22 cellular contexts compared by ENCODE assay signal in genomic region chr7:22486597-22486996, GRCh38. TPM values are rescaled to one million over a fixed set of nuclear protein-coding genes. Genes with fewer than 3 reads are reported as not detected.
DNase-seq lines count a peak whose midpoint lies in the region; ATAC-seq, FAIRE-seq and TF ChIP-seq lines count a peak whose summit lies in the region.
"Had no signal": no experiment of that assay in that cellular context is flagged by ENCODE, and none has a peak within 500 bp of the region (broad histone marks: within the 10 kb centered on the region; RNA-seq: fewer than 3 reads in every experiment).

No MANE protein-coding gene starts in this region.

- no peak overlapping the region for H3K4me3 ChIP-seq in H1 (ENCODE audit: extremely low read depth in 1 of 4, insufficient read depth in 2 of 4, low read depth in 3 of 4, low read length in 4 of 4)
- no peak overlapping the region for H3K4me3 ChIP-seq in effector memory CD4-positive, alpha-beta T cell (ENCODE audit: insufficient read depth, low read depth, low read length, poor library complexity, severe bottlenecking)
- H3K4me3 ChIP-seq: SJSA1 had no signal

- H4K20me1 ChIP-seq in H1 (replicated peaks in 1 of 2; ENCODE audit: control insufficient read depth in 1 of 2, insufficient read depth in 2 of 2, low read length in 2 of 2), result no peaks in the 10 kb centered on the region

- H3K23me2 ChIP-seq in H1 (ENCODE audit: low read depth, low read length), result no peaks in the 10 kb centered on the region

- CTCF ChIA-PET in H1 (lab: Charles Lee; ENCODE audit: partially characterized antibody), result interaction anchor here (1.2 to 6.5 kb wide), 2 partner anchors 12 to 376 kb away, joined by 3 to 81 read pairs; no protein-coding TSS in a partner anchor

- H3K4me1 Mint-ChIP-seq in neural crest cell, result peaks cover 17% of the 10 kb centered on the region
- H3K4me1 Mint-ChIP-seq in effector memory CD8-positive, alpha-beta T cell (ENCODE audit: low read depth in 2 of 2), result peaks cover 0 to 10% of the 10 kb centered on the region in 2 donors

- no peak overlapping the region for H2AFZ ChIP-seq in H1 (ENCODE audit: low read length)

- H3K4me3 Mint-ChIP-seq in neural crest cell, result no peak overlapping the region
- no peak overlapping the region for H3K4me3 Mint-ChIP-seq in effector memory CD8-positive, alpha-beta T cell
- H3K4me3 Mint-ChIP-seq: B cell; CD8-positive, alpha-beta T cell had no signal

- no peak overlapping the region for H3K27ac ChIP-seq in H1 (ENCODE audit: low read depth, low read length)
- no peak overlapping the region for H3K27ac ChIP-seq in effector memory CD4-positive, alpha-beta T cell (ENCODE audit: insufficient read depth, low read length, poor library complexity, severe bottlenecking)
- H3K27ac ChIP-seq: 22Rv1, SJSA1 had no signal

- H2BK120ac ChIP-seq in H1 (replicated peaks; ENCODE audit: low read depth, low read length), result no peak overlapping the region

- POLR2A ChIA-PET in H1 (lab: Charles Lee; ENCODE audit: partially characterized antibody), result no interaction called here

- FAIRE-seq in H1 (lab: Jason Lieb, UNC), result no peak
- FAIRE-seq: GM12891, GM18507 had no signal

- no peak for TF ChIP-seq POLR2A in H1 (IDR thresholded peaks at IDR 0.05; ENCODE audit: control extremely low read depth in 1 of 2, low read depth in 2 of 2, low read length in 2 of 2)

- H3K36me3 Mint-ChIP-seq in neural crest cell (ENCODE audit: low read depth), result peaks cover 17% of the 10 kb centered on the region
- H3K36me3 Mint-ChIP-seq in effector memory CD8-positive, alpha-beta T cell (ENCODE audit: insufficient read depth), result no peaks in the 10 kb centered on the region
- H3K36me3 Mint-ChIP-seq: CD8-positive, alpha-beta T cell had no signal

- H3K18ac ChIP-seq in H1 (ENCODE audit: extremely low read depth, low read length), result no peak overlapping the region

- TF ChIP-seq CTCF in H1 (IDR thresholded peaks at IDR 0.05; ENCODE audit: control extremely low read depth in 1 of 3, insufficient read depth in 1 of 3, low read depth in 1 of 3, low read length in 3 of 3), result no peak
- TF ChIP-seq CTCF in neural crest cell (conservative IDR thresholded peaks at IDR 0.05), result no peak

- H3K79me2 ChIP-seq in H1 (ENCODE audit: control insufficient read depth in 1 of 2, insufficient read depth in 2 of 2, low read length in 2 of 2), result no peaks in the 10 kb centered on the region

- H2BK20ac ChIP-seq in H1 (ENCODE audit: low read length), result no peak overlapping the region

- H3K23ac ChIP-seq in H1 (ENCODE audit: insufficient read length), result no peak overlapping the region

- H2BK15ac ChIP-seq in H1 (ENCODE audit: low read length), result no peak overlapping the region

- no peak overlapping the region for H2BK12ac ChIP-seq in H1 (ENCODE audit: low read depth, low read length)

- H2BK5ac ChIP-seq in H1 (ENCODE audit: low read depth, low read length), result no peak overlapping the region

- no peaks in the 10 kb centered on the region for H3K27me3 ChIP-seq in H1 (replicated peaks in 1 of 4; ENCODE audit: control insufficient read depth in 3 of 4, extremely low read depth in 1 of 4, insufficient read depth in 3 of 4, low read length in 3 of 4)
- no peaks in the 10 kb centered on the region for H3K27me3 ChIP-seq in effector memory CD4-positive, alpha-beta T cell (replicated peaks; ENCODE audit: control insufficient read depth, insufficient read depth, low read length, poor library complexity, severe bottlenecking)

- no peaks in the 10 kb centered on the region for H3K9me3 ChIP-seq in H1 (ENCODE audit: insufficient read depth in 2 of 2, low read depth in 1 of 2, low read length in 1 of 2)
- no peaks in the 10 kb centered on the region for H3K9me3 ChIP-seq in effector memory CD4-positive, alpha-beta T cell (ENCODE audit: control insufficient read depth, low read length)
- H3K9me3 ChIP-seq: SJSA1 had no signal

- DNase-seq in DMS53 (lab: John Stamatoyannopoulos, UW) (peak; percentile 26), DMS53 treated with DMSO at 0.1 percent for 48 hours (lab: John Stamatoyannopoulos, UW; ENCODE audit: unreplicated experiment) (no peak), EL (peak; percentile 24), H1 (ENCODE audit: low read depth in 1 of 2, low spot score in 2 of 2) (no peak), neural crest cell (ENCODE audit: low read depth, low spot score) (no peak), mucosa of gallbladder (ENCODE audit: low spot score) (no peak)
- no peak for DNase-seq in effector memory CD4-positive, alpha-beta T cell
- no peak for DNase-seq in effector memory CD8-positive, alpha-beta T cell
- DNase-seq: CD8-positive, alpha-beta T cell; DMS79 treated with DMSO at 0.1 percent for 48 hours; GF-D8; GOT3; Kasumi-1; NCI-H1092 treated with DMSO at 0.1 percent for 48 hours; NCI-H1694; NCI-H446 treated with DMSO at 0.1 percent for 48 hours; NCI-H774 had no signal

- H3K4me2 ChIP-seq in H1 (ENCODE audit: insufficient read depth in 1 of 2, low read depth in 2 of 2, low read length in 2 of 2), result no peak overlapping the region

- no peak overlapping the region for H4K91ac ChIP-seq in H1 (replicated peaks; ENCODE audit: insufficient read length, low read length)

- no peaks in the 10 kb centered on the region for H3K79me1 ChIP-seq in H1 (ENCODE audit: low read depth, low read length)

- H4K5ac ChIP-seq in H1 (ENCODE audit: insufficient read length, low read depth, low read length), result no peak overlapping the region

- TF ChIP-seq RAD21 in H1 (IDR thresholded peaks at IDR 0.05 in 1 of 2, conservative IDR thresholded peaks at IDR 0.05 in 1 of 2; ENCODE audit: low read depth in 2 of 2, low read length in 2 of 2), result no peak

- peak overlapping the region; percentile 73 for H3K27ac Mint-ChIP-seq in neural crest cell (ENCODE audit: unreplicated experiment)
- H3K27ac Mint-ChIP-seq in effector memory CD8-positive, alpha-beta T cell, result no peak overlapping the region
- H3K27ac Mint-ChIP-seq: B cell; CD8-positive, alpha-beta T cell had no signal

- no peaks in the 10 kb centered on the region for H3K36me3 ChIP-seq in H1 (ENCODE audit: control insufficient read depth in 2 of 4, insufficient read depth in 4 of 4, low read length in 3 of 4)
- no peaks in the 10 kb centered on the region for H3K36me3 ChIP-seq in effector memory CD4-positive, alpha-beta T cell (ENCODE audit: control insufficient read depth, insufficient read depth, low read length)
- H3K36me3 ChIP-seq: SJSA1 had no signal

- no peak for ATAC-seq in effector memory CD8-positive, alpha-beta T cell (replicated peaks)
- ATAC-seq: CD8-positive, alpha-beta T cell had no signal

- no peaks in the 10 kb centered on the region for H3K27me3 Mint-ChIP-seq in neural crest cell (ENCODE audit: low read depth)
- H3K27me3 Mint-ChIP-seq in effector memory CD8-positive, alpha-beta T cell, result peaks cover 12 to 18% of the 10 kb centered on the region in 2 donors
- H3K27me3 Mint-ChIP-seq: B cell had no signal

- H3K14ac ChIP-seq in H1 (ENCODE audit: insufficient read length), result no peak overlapping the region

- WGBS in H1 (ENCODE audit: extremely low coverage in 1 of 2, insufficient coverage in 1 of 2, insufficient read length in 1 of 2, insufficient replicate concordance in 2 of 2, low coverage in 1 of 2, low lambda C conversion rate in 2 of 2, missing lambda C conversion rate in 1 of 2), 2 experiments, result 78% methylated on average over 2 of the region's 2 CpGs; no CpG with 5 or more reads in 1 of the 2 experiments

- no peak overlapping the region for H3K56ac ChIP-seq in H1 (replicated peaks; ENCODE audit: insufficient read length, low read depth, low read length)

- no peak overlapping the region for H3K9ac ChIP-seq in H1 (replicated peaks in 1 of 4; ENCODE audit: extremely low read depth in 1 of 4, low read depth in 3 of 4, low read length in 3 of 4)

- H2AK5ac ChIP-seq in H1 (ENCODE audit: low read depth, low read length), result peak overlapping the region; percentile 25; the same call in 1 of the 2 replicates

- H3K4me1 ChIP-seq in H1 (replicated peaks in 1 of 4; ENCODE audit: control insufficient read depth in 3 of 4, insufficient read depth in 4 of 4, low read length in 3 of 4), result peaks cover 4 to 10% (median 8%) of the 10 kb centered on the region in 4 experiments; a peak in 6 of 7 replicates
- H3K4me1 ChIP-seq in effector memory CD4-positive, alpha-beta T cell (ENCODE audit: control insufficient read depth, insufficient read depth, low read length, poor library complexity, severe bottlenecking), result no peaks in the 10 kb centered on the region
- H3K4me1 ChIP-seq: SJSA1 had no signal

- H3K4ac ChIP-seq in H1 (replicated peaks; ENCODE audit: insufficient read length, low read depth, low read length), result no peak overlapping the region

- no peaks in the 10 kb centered on the region for H3K9me3 Mint-ChIP-seq in neural crest cell
- no peaks in the 10 kb centered on the region for H3K9me3 Mint-ChIP-seq in effector memory CD8-positive, alpha-beta T cell
- H3K9me3 Mint-ChIP-seq: CD8-positive, alpha-beta T cell had no signal

- no peak overlapping the region for H4K8ac ChIP-seq in H1 (ENCODE audit: extremely low read depth, insufficient read depth, low read length)

- no peak for TF ChIP-seq EP300 in H1 (IDR thresholded peaks at IDR 0.05; ENCODE audit: borderline replicate concordance in 1 of 2, low read depth in 2 of 2, low read length in 2 of 2)

TF ChIP-seq in H1, 55 proteins besides CTCF, POLR2A, EP300 and RAD21 (continues in another document):
- TF ChIP-seq JUN (IDR thresholded peaks at IDR 0.05; ENCODE audit: low read depth, low read length) (no peak), SP2 (IDR thresholded peaks at IDR 0.05; ENCODE audit: low read length) (no peak), CHD2 (IDR thresholded peaks at IDR 0.05; ENCODE audit: low read length) (no peak), RBBP5 (IDR thresholded peaks at IDR 0.05; ENCODE audit: borderline replicate concordance, low read depth, low read length) (no peak), KDM4A (IDR thresholded peaks at IDR 0.05; ENCODE audit: low read depth, low read length, severe bottlenecking) (no peak), RNF2 (IDR thresholded peaks at IDR 0.05; ENCODE audit: borderline replicate concordance, low read depth, low read length, missing control alignments, poor library complexity, severe bottlenecking) (no peak), YY1 (IDR thresholded peaks at IDR 0.05; ENCODE audit: low read depth, low read length) (no peak)

RNA-seq across cellular contexts. Expression of gene STEAP1B, which starts 13.4 kb away (rescaled TPM):
- 8.6 and 8.7 TPM in 2 replicates for total RNA-seq in H1 (2021; fragmentation: NEBNext Ultra II Directional; extraction: Animal tissue kit (Norgen Biotek cat#: 25700))
- 3.8 and 5.4 TPM in 2 replicates for polyA plus RNA-seq in H1 (2011; rRNA removed)
- 5.3 TPM for polyA plus RNA-seq in H1 (2011; cell fraction: cytosol; rRNA removed)
- 3.9 TPM for polyA plus RNA-seq in H1 (2011; cell fraction: nucleus; rRNA removed)
- 4.7 to 6.7 TPM (median 5.3 TPM) in 4 replicates for polyA plus RNA-seq in H1 (2012, experiment 1 of 2)
- 1.9 TPM for polyA plus RNA-seq in H1 (2012, experiment 2 of 2)
- polyA plus RNA-seq in H1 (2013, experiment 1 of 2), result 12.0 TPM
- polyA plus RNA-seq in H1 (2013, experiment 2 of 2), result 15.7 TPM
- 6.6 and 8.9 TPM in 2 replicates for polyA minus RNA-seq in H1 (2011; rRNA and poly(A)+ RNA removed)
- polyA minus RNA-seq in H1 (2011; cell fraction: cytosol; rRNA and poly(A)+ RNA removed), result 1.2 TPM
- polyA minus RNA-seq in H1 (2011; cell fraction: nucleus; rRNA and poly(A)+ RNA removed), result 12.4 TPM
- 9.5 and 10.8 TPM in 2 replicates for total RNA-seq in neural crest cell
- total RNA-seq in mucosa of gallbladder, result not detected
- total RNA-seq: CD8-positive, alpha-beta T cell had no signal

Comparison
In these comparisons a context has a peak if more than half of its experiments do, and no peak if none do; other contexts are left out.
1. DNase-seq: peak in DMS53 (single experiment) and EL (single experiment); none in DMS53 treated with DMSO at 0.1 percent for 48 hours (single experiment), H1 (0 of 2), neural crest cell (single experiment), mucosa of gallbladder (single experiment), effector memory CD4-positive, alpha-beta T cell (0 of 3) and effector memory CD8-positive, alpha-beta T cell (0 of 3).